In genomic region chr20:47284373-47284772, GRCh38 we compare ENCODE assay signal across 15 cellular contexts.
"Had no signal": no experiment of that assay in that cellular context is flagged by ENCODE, and none has a peak within 500 bp of the region (broad histone marks: within the 10 kb centered on the region; RNA-seq: fewer than 3 reads in every experiment).

No MANE protein-coding gene starts in this region.

- H3K4me1 ChIP-seq: ascending aorta, pancreas, tibial nerve had no signal

- H3K27me3 Mint-ChIP-seq: activated CD4-positive, alpha-beta T cell treated with anti-CD3 and anti-CD28 coated beads, Interleukin-2, amount 10 ng/mL, durations not matched to agents 24 days and 14 days; activated naive CD8-positive, alpha-beta T cell treated with anti-CD3 and anti-CD28 coated beads, Interleukin-2, amount 50 U/mL, for 24 hours had no signal

- H3K27me3 ChIP-seq: ascending aorta, dorsolateral prefrontal cortex, pancreas, tibial nerve had no signal

- H3K4me3 ChIP-seq: ascending aorta, dorsolateral prefrontal cortex, lung, pancreas, skin epidermis, tibial nerve had no signal

- H3K9me3 Mint-ChIP-seq: activated CD4-positive, alpha-beta T cell treated with anti-CD3 and anti-CD28 coated beads, Interleukin-2, amount 10 ng/mL, durations not matched to agents 24 days and 14 days; activated naive CD8-positive, alpha-beta T cell treated with anti-CD3 and anti-CD28 coated beads, Interleukin-2, amount 50 U/mL, for 24 hours; immature natural killer cell had no signal

- H3K4me1 Mint-ChIP-seq: activated naive CD8-positive, alpha-beta T cell treated with anti-CD3 and anti-CD28 coated beads, Interleukin-2, amount 50 U/mL, for 24 hours had no signal

- DNase-seq: activated CD4-positive, alpha-beta T cell treated with anti-CD3 and anti-CD28 coated beads, Interleukin-2, amount 10 ng/mL, durations not matched to agents 24 days and 14 days; activated CD8-positive, alpha-beta memory T cell treated with anti-CD3 and anti-CD28 coated beads for 24 hours; activated gamma-delta T cell; activated naive CD8-positive, alpha-beta T cell treated with anti-CD3 and anti-CD28 coated beads, Interleukin-2, amount 50 U/mL, for 24 hours; activated T-cell treated with anti-CD3 and anti-CD28 coated beads for 4 hours; dorsolateral prefrontal cortex; immature natural killer cell; left cardiac atrium; pancreas; T-helper 9 cell had no signal

- H3K4me3 Mint-ChIP-seq: activated CD4-positive, alpha-beta T cell treated with anti-CD3 and anti-CD28 coated beads, Interleukin-2, amount 10 ng/mL, durations not matched to agents 24 days and 14 days; activated naive CD8-positive, alpha-beta T cell treated with anti-CD3 and anti-CD28 coated beads, Interleukin-2, amount 50 U/mL, for 24 hours; immature natural killer cell had no signal

- H3K9me3 ChIP-seq: ascending aorta, pancreas, tibial nerve had no signal

- H3K27ac ChIP-seq: ascending aorta, pancreas, skin epidermis, tibial nerve had no signal

- ATAC-seq: activated naive CD8-positive, alpha-beta T cell treated with anti-CD3 and anti-CD28 coated beads, Interleukin-2, amount 50 U/mL, for 24 hours; esophagus mucosa; left cardiac atrium; pancreas had no signal
